In the genomic region with DNA sequence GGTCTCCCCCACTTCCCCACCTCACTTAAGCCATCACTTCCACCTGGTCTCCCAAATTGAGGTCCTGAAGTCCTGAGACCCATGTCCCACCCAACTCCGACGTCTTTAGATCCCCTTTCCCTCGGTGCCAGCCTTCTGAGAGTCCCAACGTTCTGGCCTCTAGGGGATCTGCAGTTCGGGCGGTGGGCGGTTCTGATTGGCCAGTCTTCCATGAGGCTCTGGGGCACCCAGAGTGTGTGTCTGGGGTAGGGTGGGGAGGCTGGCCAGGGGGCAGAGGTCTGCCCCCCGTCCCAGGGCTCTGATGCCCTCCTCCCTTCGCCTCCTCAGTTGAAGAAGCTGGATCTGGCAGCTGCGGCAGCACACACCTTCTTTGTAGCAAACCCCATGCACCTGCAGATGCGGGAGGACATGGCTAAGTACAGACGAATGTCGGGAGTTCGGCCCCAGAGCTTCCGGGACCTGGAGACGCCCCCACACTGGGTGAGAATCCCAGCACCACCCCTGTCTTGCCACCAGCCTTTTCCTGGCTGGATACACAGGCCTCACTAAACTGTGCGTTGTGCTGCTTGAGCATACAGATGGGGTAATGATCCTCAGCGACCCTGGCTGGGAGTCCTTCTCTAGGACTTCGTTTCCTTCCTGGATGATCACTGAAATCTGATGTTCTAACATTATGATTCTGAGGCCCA, we compare ENCODE assay signal across 1 cellular context.
TF ChIP-seq lines count a peak whose summit lies in the region.

No MANE protein-coding gene starts in this region.

TF ChIP-seq in IMR-90, 13 proteins besides CTCF, POLR2A, EP300 and RAD21:
- TF ChIP-seq RFX5 (IDR thresholded peaks at IDR 0.05; ENCODE audit: low read depth, low read length) (no peak), RCOR1 (IDR thresholded peaks at IDR 0.05; ENCODE audit: insufficient replicate concordance, low read length) (no peak)
